Comparison of ENCODE assay signal across 1 cellular context in the genomic region with DNA sequence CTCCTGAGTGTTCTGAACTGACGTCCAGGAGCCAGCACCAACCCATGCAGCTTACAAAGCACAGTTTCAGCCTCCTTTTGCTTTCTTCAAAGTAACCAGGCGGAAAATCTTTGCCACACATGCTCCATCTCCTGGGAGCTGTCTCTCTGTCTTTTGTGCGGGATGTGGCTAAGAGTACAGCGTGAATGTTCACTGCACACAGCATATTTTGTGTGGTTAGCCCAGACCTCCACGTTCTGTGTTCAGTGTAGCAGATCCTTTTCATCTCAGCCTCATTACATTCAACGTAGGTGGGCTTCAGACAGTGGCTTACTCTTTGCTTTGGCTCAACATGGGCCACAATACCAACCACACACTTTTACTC.
TF ChIP-seq lines count a peak whose summit lies in the region.

No MANE protein-coding gene starts in this region.

TF ChIP-seq in WTC11, 78 proteins besides CTCF, POLR2A, EP300 and RAD21 (continued from another document):
- no peak for TF ChIP-seq FOXK1 (CRISPR knock-in tag; IDR thresholded peaks at IDR 0.05)
- no peak for TF ChIP-seq ATF1 (CRISPR knock-in tag; IDR thresholded peaks at IDR 0.05)
- TF ChIP-seq, protein P1, sequence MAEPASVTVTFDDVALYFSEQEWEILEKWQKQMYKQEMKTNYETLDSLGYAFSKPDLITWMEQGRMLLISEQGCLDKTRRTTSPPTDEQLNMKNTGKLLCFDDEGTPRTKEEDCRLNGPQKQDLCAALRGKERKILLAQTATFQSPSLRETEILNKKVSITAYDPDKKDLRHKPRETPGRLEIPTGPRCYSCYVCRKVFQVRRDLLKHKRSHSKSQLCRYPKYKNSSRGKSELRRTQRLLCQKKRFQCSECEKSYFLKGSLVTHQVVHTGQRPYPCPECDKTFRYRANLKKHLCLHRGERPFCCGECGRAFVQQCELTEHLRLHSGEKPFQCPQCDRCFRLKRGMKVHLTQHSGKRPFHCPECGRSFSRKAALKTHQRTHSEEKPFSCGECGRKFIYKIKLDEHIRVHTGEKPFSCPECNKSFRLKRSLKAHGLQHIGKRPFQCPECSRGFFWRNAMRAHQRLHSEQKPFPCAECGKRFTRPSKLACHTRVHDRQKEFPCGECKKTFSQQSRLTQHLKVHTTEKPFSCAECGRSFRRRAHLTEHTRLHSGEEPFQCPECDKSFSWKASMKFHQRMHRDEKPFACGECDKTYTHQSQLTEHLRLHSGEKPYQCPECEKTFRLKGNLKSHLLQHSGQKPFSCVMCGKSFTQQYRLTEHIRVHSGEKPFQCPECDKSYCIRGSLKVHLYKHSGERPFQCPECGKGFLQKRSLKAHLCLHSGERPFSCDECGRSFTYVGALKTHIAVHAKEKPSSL (CRISPR knock-in tag; conservative IDR thresholded peaks at IDR 0.05), result no peak
- TF ChIP-seq NFATC4 (CRISPR knock-in tag; IDR thresholded peaks at IDR 0.05), result no peak
- TF ChIP-seq SMAD4 (CRISPR knock-in tag; IDR thresholded peaks at IDR 0.05), result no peak
- TF ChIP-seq TEAD1 (CRISPR knock-in tag; IDR thresholded peaks at IDR 0.05), result no peak
- TF ChIP-seq, protein P2, sequence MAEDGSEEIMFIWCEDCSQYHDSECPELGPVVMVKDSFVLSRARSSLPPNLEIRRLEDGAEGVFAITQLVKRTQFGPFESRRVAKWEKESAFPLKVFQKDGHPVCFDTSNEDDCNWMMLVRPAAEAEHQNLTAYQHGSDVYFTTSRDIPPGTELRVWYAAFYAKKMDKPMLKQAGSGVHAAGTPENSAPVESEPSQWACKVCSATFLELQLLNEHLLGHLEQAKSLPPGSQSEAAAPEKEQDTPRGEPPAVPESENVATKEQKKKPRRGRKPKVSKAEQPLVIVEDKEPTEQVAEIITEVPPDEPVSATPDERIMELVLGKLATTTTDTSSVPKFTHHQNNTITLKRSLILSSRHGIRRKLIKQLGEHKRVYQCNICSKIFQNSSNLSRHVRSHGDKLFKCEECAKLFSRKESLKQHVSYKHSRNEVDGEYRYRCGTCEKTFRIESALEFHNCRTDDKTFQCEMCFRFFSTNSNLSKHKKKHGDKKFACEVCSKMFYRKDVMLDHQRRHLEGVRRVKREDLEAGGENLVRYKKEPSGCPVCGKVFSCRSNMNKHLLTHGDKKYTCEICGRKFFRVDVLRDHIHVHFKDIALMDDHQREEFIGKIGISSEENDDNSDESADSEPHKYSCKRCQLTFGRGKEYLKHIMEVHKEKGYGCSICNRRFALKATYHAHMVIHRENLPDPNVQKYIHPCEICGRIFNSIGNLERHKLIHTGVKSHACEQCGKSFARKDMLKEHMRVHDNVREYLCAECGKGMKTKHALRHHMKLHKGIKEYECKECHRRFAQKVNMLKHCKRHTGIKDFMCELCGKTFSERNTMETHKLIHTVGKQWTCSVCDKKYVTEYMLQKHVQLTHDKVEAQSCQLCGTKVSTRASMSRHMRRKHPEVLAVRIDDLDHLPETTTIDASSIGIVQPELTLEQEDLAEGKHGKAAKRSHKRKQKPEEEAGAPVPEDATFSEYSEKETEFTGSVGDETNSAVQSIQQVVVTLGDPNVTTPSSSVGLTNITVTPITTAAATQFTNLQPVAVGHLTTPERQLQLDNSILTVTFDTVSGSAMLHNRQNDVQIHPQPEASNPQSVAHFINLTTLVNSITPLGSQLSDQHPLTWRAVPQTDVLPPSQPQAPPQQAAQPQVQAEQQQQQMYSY (CRISPR knock-in tag; IDR thresholded peaks at IDR 0.05), result no peak; the same call in 1 of the 2 replicates
- TF ChIP-seq ETV6 (CRISPR knock-in tag; IDR thresholded peaks at IDR 0.05), result no peak
